8 cellular contexts compared by ENCODE assay signal in genomic region chr19:11089254-11090013, GRCh38. TPM values are rescaled to one million over a fixed set of nuclear protein-coding genes. Genes with fewer than 3 reads are reported as not detected.
A peak's percentile ranks its signal among the peaks of the same experiment; 100 is the strongest.
DNase-seq lines count a peak whose midpoint lies in the region; ATAC-seq, FAIRE-seq and TF ChIP-seq lines count a peak whose summit lies in the region.

Gene LDLR, plus strand, starts transcription at chr19:11089463. Its CDS starts 86 bp downstream, at chr19:11089549.

- H3K36me3 Mint-ChIP-seq in immature natural killer cell, result no peaks in the 10 kb centered on the region

- peak; percentile 49 to 52 for ATAC-seq in activated CD4-positive, CD25-positive, alpha-beta regulatory T cell treated with anti-CD3 and anti-CD28 coated beads, Interleukin-2, amount 50 U/mL, for 24 hours
- ATAC-seq in HG02884 (IDR thresholded peaks at IDR 0.05; ENCODE audit: unreplicated experiment), result no peak

- H3K27ac Mint-ChIP-seq in immature natural killer cell, result peak within 1 kb of the TSS; percentile 94 to 96 (median 96)

- peaks cover 0 to 6% (median 0%) of the 10 kb centered on the region in 3 donors for H3K27me3 Mint-ChIP-seq in immature natural killer cell (ENCODE audit: low read depth in 3 of 3)

- no peaks in the 10 kb centered on the region for H3K9me3 ChIP-seq in small intestine (ENCODE audit: control insufficient read depth, low read depth)

- DNase-seq in HCEC 1CT (peak; percentile 98), NCI-H345 treated with DMSO at 0.1 percent for 48 hours (lab: John Stamatoyannopoulos, UW; ENCODE audit: unreplicated experiment) (peak; percentile 22), caudate nucleus (lab: John Stamatoyannopoulos, UW) (peak in 27 of 61 donors; percentile 4 to 73 (median 20)), immature natural killer cell (peak; percentile 77 to 80 (median 78)), small intestine (peak; percentile 97)

- 1% methylated on average over 41 to 43 of the region's 43 CpGs for WGBS in small intestine, 3 donors

- H3K4me3 ChIP-seq in small intestine (ENCODE audit: low read depth in 1 of 2, low read length in 2 of 2), result peak within 1 kb of the TSS; percentile 79 to 83

- TF ChIP-seq CTCF in C4-2B (conservative IDR thresholded peaks at IDR 0.05), result no peak

- no peak for FAIRE-seq in small intestine (lab: Jason Lieb, UNC)

- peaks cover 2 to 6% of the 10 kb centered on the region in 2 donors for H3K4me1 ChIP-seq in small intestine (ENCODE audit: control insufficient read depth in 2 of 2, insufficient read depth in 1 of 2, low read depth in 1 of 2, low read length in 1 of 2)

- peaks cover 42 to 46% of the 10 kb centered on the region in 2 donors for H3K4me1 Mint-ChIP-seq in immature natural killer cell

- H3K27ac ChIP-seq in C4-2B, result peak within 1 kb of the TSS; percentile 99
- peak within 1 kb of the TSS; percentile 94 for H3K27ac ChIP-seq in caudate nucleus (ENCODE audit: low read depth, low read length)
- H3K27ac ChIP-seq in small intestine (ENCODE audit: low read depth in 1 of 2, low read length in 1 of 2), result peak within 1 kb of the TSS; percentile 71 to 98

- no peaks in the 10 kb centered on the region for H3K27me3 ChIP-seq in small intestine (ENCODE audit: control insufficient read depth in 2 of 2, insufficient read depth in 2 of 2, low read length in 2 of 2)

- no peaks in the 10 kb centered on the region for H3K9me3 Mint-ChIP-seq in immature natural killer cell

- peak within 1 kb of the TSS; percentile 88 to 94 (median 94) for H3K4me3 Mint-ChIP-seq in immature natural killer cell

- H3K36me3 ChIP-seq in small intestine (ENCODE audit: control insufficient read depth in 2 of 2, insufficient read depth in 2 of 2, low read length in 2 of 2), result peaks cover 0 to 2% of the 10 kb centered on the region in 2 donors

RNA-seq across cellular contexts. Expression of gene LDLR, which starts in this region (rescaled TPM):
- polyA plus RNA-seq in immature natural killer cell, result 10 to 100 TPM; 10.8 to 28.1 (median 22.8) TPM
- 10 to 100 TPM in 2 of 3 donors, 1 to 10 TPM in 1; 6.0 to 38.2 (median 24.0) TPM for polyA plus RNA-seq in small intestine
